ENCODE assay signal across 1 cellular context in genomic region chr20:35054804-35055203, GRCh38.
A peak's percentile ranks its signal among the peaks of the same experiment; 100 is the strongest.
TF ChIP-seq lines count a peak whose summit lies in the region.

No MANE protein-coding gene starts in this region.

TF ChIP-seq in GM12878, 131 proteins besides CTCF, POLR2A, EP300 and RAD21:
- TF ChIP-seq POU2F2 (IDR thresholded peaks at IDR 0.05; ENCODE audit: borderline replicate concordance, low read depth, low read length) (0 out of 3 replicates have a peak, but pooled peaks have one; percentile 34), TAF1 (IDR thresholded peaks at IDR 0.05; ENCODE audit: borderline replicate concordance, low read depth, low read length) (no peak)
TF ChIP-seq in GM12878: peak in this region for 1.
